ENCODE assay signal across 19 cellular contexts in the genomic region with DNA sequence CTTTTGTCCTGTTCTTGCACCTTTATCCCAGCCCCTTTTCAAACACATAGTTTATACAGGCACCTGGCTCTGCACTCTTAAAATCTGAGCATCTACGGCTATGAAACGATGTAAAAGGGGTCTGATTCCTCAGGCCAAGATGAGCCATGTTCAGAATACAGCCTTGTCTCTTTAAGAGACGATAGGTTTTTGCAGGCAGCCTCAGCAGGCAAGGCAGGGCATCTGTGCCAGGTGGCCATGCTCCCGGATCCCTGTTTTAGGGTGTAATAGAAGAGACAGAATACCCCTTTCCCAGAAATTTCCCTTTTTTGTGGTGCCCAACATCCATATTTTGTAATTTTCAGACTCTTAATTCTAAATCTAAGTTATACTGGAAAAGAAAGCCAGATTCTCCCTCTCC.
DNase-seq lines count a peak whose midpoint lies in the region; ATAC-seq and TF ChIP-seq lines count a peak whose summit lies in the region.
"Had no signal": no experiment of that assay in that cellular context is flagged by ENCODE, and none has a peak within 500 bp of the region (broad histone marks: within the 10 kb centered on the region; RNA-seq: fewer than 3 reads in every experiment).

No MANE protein-coding gene starts in this region.

- H3K27ac ChIP-seq in upper lobe of left lung: no peak overlapping the region
- H3K27ac ChIP-seq: A549 had no signal

- no peak for ATAC-seq in upper lobe of left lung (ENCODE audit: low FRiP score in 2 of 2)
- ATAC-seq: A549, Panc1, Right ventricle myocardium inferior had no signal

- H3K4me1 ChIP-seq in upper lobe of left lung: peaks cover 0 to 8% (median 5%) of the 10 kb centered on the region in 4 donors
- H3K4me1 ChIP-seq: Caco-2 had no signal

- DNase-seq in NCI-H2081 (lab: John Stamatoyannopoulos, UW) (peak; percentile 35 to 61), NCI-H2081 treated with DMSO at 0.1 percent for 48 hours (lab: John Stamatoyannopoulos, UW) (no peak), NCI-H1694 (lab: John Stamatoyannopoulos, UW) (peak; percentile 41), NCI-H748 treated with DMSO at 0.1 percent for 48 hours (lab: John Stamatoyannopoulos, UW) (peak; percentile 33), upper lobe of left lung (no peak), MG63 (no peak)
- DNase-seq: Caco-2, DND-41, GF-D8, NCI-H1048, NCI-H2029, NCI-H524 treated with DMSO at 0.1 percent for 48 hours, SK-N-SH, T-helper 1 cell had no signal

- no peaks in the 10 kb centered on the region for H3K36me3 Mint-ChIP-seq in nephron (ENCODE audit: low read depth)
- H3K36me3 Mint-ChIP-seq: CD14-positive monocyte had no signal

- TF ChIP-seq POLR2A in upper lobe of left lung (IDR thresholded peaks at IDR 0.05): no peak

- H3K9me3 ChIP-seq in upper lobe of left lung (no peaks in the 10 kb centered on the region), MG63 (no peaks in the 10 kb centered on the region)
- H3K9me3 ChIP-seq: A549, Caco-2, SK-N-SH had no signal

- peaks cover 9% of the 10 kb centered on the region for H3K9me3 Mint-ChIP-seq in nephron

- H3K27me3 Mint-ChIP-seq in nephron (ENCODE audit: low read depth): peaks cover 6% of the 10 kb centered on the region

- peak overlapping the region; percentile 66 to 79 (median 69) for H3K27ac Mint-ChIP-seq in nephron

- peaks cover 46% of the 10 kb centered on the region for H3K4me1 Mint-ChIP-seq in nephron
- H3K4me1 Mint-ChIP-seq: CD14-positive monocyte had no signal

- H3K36me3 ChIP-seq in upper lobe of left lung (no peaks in the 10 kb centered on the region), MG63 (no peaks in the 10 kb centered on the region)

- 77 to 79% methylated on average over 4 of the region's 4 CpGs for WGBS in upper lobe of left lung, 2 donors

- no peak for TF ChIP-seq EP300 in upper lobe of left lung (IDR thresholded peaks at IDR 0.05)

- no peak overlapping the region for H3K4me3 ChIP-seq in upper lobe of left lung
- H3K4me3 ChIP-seq in MG63: no peak overlapping the region
- H3K4me3 ChIP-seq: A549 had no signal

- H3K27me3 ChIP-seq in upper lobe of left lung: no peaks in the 10 kb centered on the region
- peaks cover 13% of the 10 kb centered on the region for H3K27me3 ChIP-seq in MG63

- peak overlapping the region in 1 of 3 experiments; percentile 23 for H3K4me3 Mint-ChIP-seq in nephron
- H3K4me3 Mint-ChIP-seq: CD14-positive monocyte had no signal

- TF ChIP-seq CTCF in nephron (IDR thresholded peaks at IDR 0.05; ENCODE audit: unreplicated experiment in 3 of 3) (no peak), upper lobe of left lung (IDR thresholded peaks at IDR 0.05) (no peak)

Comparison
In these comparisons a context has a peak if more than half of its experiments do, and no peak if none do; other contexts are left out.
1. DNase-seq: peak in NCI-H2081 (2 of 2), NCI-H1694 (single experiment) and NCI-H748 treated with DMSO at 0.1 percent for 48 hours (single experiment); none in NCI-H2081 treated with DMSO at 0.1 percent for 48 hours (single experiment), upper lobe of left lung (0 of 2) and MG63 (single experiment).